8 cellular contexts compared by ENCODE assay signal in the genomic region with DNA sequence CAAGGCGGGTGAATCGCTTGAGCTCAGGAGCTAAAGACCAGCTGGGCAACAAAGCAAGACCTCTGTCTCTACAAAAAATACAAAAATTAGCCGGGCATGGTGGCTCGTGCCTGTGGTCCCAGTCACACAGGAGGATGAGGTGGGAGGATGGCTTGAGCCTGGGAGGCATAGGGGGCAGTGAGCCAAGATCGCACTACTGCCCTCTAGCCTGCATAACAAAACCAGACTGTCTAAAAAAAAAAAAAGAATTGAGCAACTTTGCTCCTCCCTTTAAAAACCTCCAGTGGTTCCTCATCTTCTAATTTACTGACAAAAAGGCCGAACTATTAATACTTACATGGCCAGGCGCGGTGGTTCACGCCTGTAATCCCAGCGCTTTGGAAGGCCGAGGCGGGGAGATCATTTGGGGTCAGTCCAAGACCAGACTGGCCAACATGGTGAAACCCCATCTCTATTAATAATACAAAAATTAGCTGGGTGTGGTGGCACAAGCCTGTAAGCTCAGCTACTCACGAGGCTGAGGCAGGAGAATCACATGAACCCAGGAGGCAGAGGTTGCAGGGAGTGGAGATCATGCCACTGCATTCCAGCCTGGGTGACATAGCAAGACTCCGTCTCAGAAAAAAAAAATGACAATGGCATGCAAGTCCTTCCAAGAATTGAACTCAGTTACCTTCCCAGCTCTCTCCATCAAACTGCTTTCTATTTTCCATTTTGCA. TPM values are rescaled to one million over a fixed set of nuclear protein-coding genes. Genes with fewer than 3 reads are reported as not detected.
A peak's percentile ranks its signal among the peaks of the same experiment; 100 is the strongest.
DNase-seq lines count a peak whose midpoint lies in the region; ATAC-seq, FAIRE-seq and TF ChIP-seq lines count a peak whose summit lies in the region.

No MANE protein-coding gene starts in this region.

- H2AK5ac ChIP-seq in mesenchymal stem cell (ENCODE audit: low read length, severe bottlenecking): no peak overlapping the region

- H3K27me3 ChIP-seq in mesenchymal stem cell (ENCODE audit: control insufficient read depth in 1 of 2, insufficient read depth in 1 of 2, low read length in 2 of 2): no peaks in the 10 kb centered on the region

- ATAC-seq in GM21619 (IDR thresholded peaks at IDR 0.05; ENCODE audit: unreplicated experiment) (no peak), HG02938 (IDR thresholded peaks at IDR 0.05; ENCODE audit: unreplicated experiment) (no peak), HG03045 (IDR thresholded peaks at IDR 0.05; ENCODE audit: unreplicated experiment) (no peak)

- no peak overlapping the region for H3K14ac ChIP-seq in mesenchymal stem cell (ENCODE audit: low read length in 2 of 2)

- FAIRE-seq in GM12892 (lab: Jason Lieb, UNC): peak; percentile 5

- H2BK15ac ChIP-seq in mesenchymal stem cell (ENCODE audit: low read depth, poor library complexity, severe bottlenecking): no peak overlapping the region

- no peak overlapping the region for H3K23ac ChIP-seq in mesenchymal stem cell (ENCODE audit: low read length in 2 of 2)

- peak overlapping the region; percentile 28 for H3K4me2 ChIP-seq in mesenchymal stem cell (ENCODE audit: low read length, poor library complexity, severe bottlenecking)

- DNase-seq in GM12892 (ENCODE audit: insufficient read length) (no peak), NOMO-1 treated with dmso at 0.1 percent for 144 hours (lab: John Stamatoyannopoulos, UW; ENCODE audit: unreplicated experiment) (peak; percentile 67), coronary artery (ENCODE audit: low spot score) (no peak), mesenchymal stem cell (peak; percentile 67), putamen (ENCODE audit: low spot score) (no peak)

- H3K4me1 ChIP-seq in mesenchymal stem cell (ENCODE audit: control insufficient read depth, insufficient read depth, low read depth, low read length): peaks cover 9% of the 10 kb centered on the region

- peak overlapping the region; percentile 44 for H3K9ac ChIP-seq in mesenchymal stem cell (ENCODE audit: low read length)

- no peak for TF ChIP-seq POLR2A in GM12892 (IDR thresholded peaks at IDR 0.05; ENCODE audit: low read depth, low read length)

- WGBS in mesenchymal stem cell: 87% methylated on average over 14 of the region's 14 CpGs

- no peak overlapping the region for H2BK12ac ChIP-seq in mesenchymal stem cell (ENCODE audit: low read length in 2 of 2)

- H2AFZ ChIP-seq in mesenchymal stem cell (ENCODE audit: low read depth, low read length): no peak overlapping the region

- peaks cover 20 to 42% of the 10 kb centered on the region in 2 experiments for H3K36me3 ChIP-seq in mesenchymal stem cell (ENCODE audit: control insufficient read depth in 1 of 2, insufficient read depth in 2 of 2, low read depth in 1 of 2, low read length in 2 of 2)

- no peak for TF ChIP-seq CTCF in coronary artery (IDR thresholded peaks at IDR 0.05)

- peak overlapping the region; percentile 14 for H3K4me3 ChIP-seq in coronary artery
- H3K4me3 ChIP-seq in mesenchymal stem cell (ENCODE audit: insufficient read depth in 1 of 2, low read depth in 1 of 2, low read length in 2 of 2): peak overlapping the region in 1 of 2 experiments; percentile 55

- H4K91ac ChIP-seq in mesenchymal stem cell (ENCODE audit: low read length): no peak overlapping the region

- H2BK120ac ChIP-seq in mesenchymal stem cell (ENCODE audit: low read depth, low read length): no peak overlapping the region

- H3K79me1 ChIP-seq in mesenchymal stem cell (replicated peaks; ENCODE audit: low read length, poor library complexity, severe bottlenecking): no peaks in the 10 kb centered on the region

- no peak overlapping the region for H2BK5ac ChIP-seq in mesenchymal stem cell (ENCODE audit: low read depth, low read length, poor library complexity, severe bottlenecking)

- H3K9me3 ChIP-seq in mesenchymal stem cell (ENCODE audit: control insufficient read depth, low read length): no peaks in the 10 kb centered on the region

- no peak overlapping the region for H3K18ac ChIP-seq in mesenchymal stem cell (ENCODE audit: low read depth in 1 of 2, low read length in 2 of 2)

- H3K4ac ChIP-seq in mesenchymal stem cell (ENCODE audit: low read depth in 1 of 2, low read length in 2 of 2): no peak overlapping the region

- no peak overlapping the region for H4K8ac ChIP-seq in mesenchymal stem cell (ENCODE audit: low read length)

- H3K27ac ChIP-seq in coronary artery: peak overlapping the region in 1 of 2 donors; percentile 65
- no peak overlapping the region for H3K27ac ChIP-seq in mesenchymal stem cell (ENCODE audit: low read length, poor library complexity, severe bottlenecking)

RNA-seq across cellular contexts. Expression of a gene that starts 4.4 kb away (rescaled TPM):
- 15.8 TPM for polyA plus RNA-seq in GM12892 (2012; ENCODE audit: missing spikeins)
- 48.4 TPM for polyA plus RNA-seq in mesenchymal stem cell (2013, experiment 1 of 2)
- polyA plus RNA-seq in mesenchymal stem cell (2013, experiment 2 of 2): 49.5 TPM

RNA-seq across cellular contexts. Expression of a gene that starts 41.3 kb away (rescaled TPM):
- 0.49 TPM for polyA plus RNA-seq in GM12892 (2012; ENCODE audit: missing spikeins)
- polyA plus RNA-seq in mesenchymal stem cell (2013, experiment 1 of 2): 0.14 TPM
- polyA plus RNA-seq in mesenchymal stem cell (2013, experiment 2 of 2): 0.15 TPM

Comparison
In these comparisons a context has a peak if more than half of its experiments do, and no peak if none do; other contexts are left out.
1. DNase-seq: peak in NOMO-1 treated with dmso at 0.1 percent for 144 hours (single experiment) and mesenchymal stem cell (single experiment); none in GM12892 (single experiment), coronary artery (single experiment) and putamen (single experiment).